23 cellular contexts compared by ENCODE assay signal in genomic region chr1:56436338-56436695, GRCh38.
DNase-seq lines count a peak whose midpoint lies in the region; ATAC-seq, FAIRE-seq and TF ChIP-seq lines count a peak whose summit lies in the region.
"Had no signal": no experiment of that assay in that cellular context is flagged by ENCODE, and none has a peak within 500 bp of the region (broad histone marks: within the 10 kb centered on the region; RNA-seq: fewer than 3 reads in every experiment).

No MANE protein-coding gene starts in this region.

- H3K9me3 ChIP-seq in Caco-2 (no peaks in the 10 kb centered on the region), iPS-18a (ENCODE audit: control insufficient read depth, low read depth, low read length) (no peaks in the 10 kb centered on the region), neural progenitor cell (ENCODE audit: low read depth) (no peaks in the 10 kb centered on the region)
- H3K9me3 ChIP-seq: MG63, uterus had no signal

- peaks cover 59% of the 10 kb centered on the region for H3F3A ChIP-seq in neural progenitor cell (ENCODE audit: low read depth)

- H3K27ac ChIP-seq in angular gyrus (ENCODE audit: low read depth, low read length) (peak overlapping the region; percentile 91), iPS-18a (ENCODE audit: low read length) (no peak overlapping the region), neural progenitor cell (peak overlapping the region; percentile 90)
- H3K27ac ChIP-seq: SK-N-MC, uterus had no signal

- H3K4me1 ChIP-seq in Caco-2: peaks cover 70% of the 10 kb centered on the region
- peaks cover 55% of the 10 kb centered on the region for H3K4me1 ChIP-seq in iPS-18a (ENCODE audit: control insufficient read depth, low read depth, low read length)
- peaks cover 88% of the 10 kb centered on the region for H3K4me1 ChIP-seq in neural progenitor cell
- H3K4me1 ChIP-seq: uterus had no signal

- no peaks in the 10 kb centered on the region for H3K27me3 Mint-ChIP-seq in Caco-2 (ENCODE audit: insufficient read depth, unreplicated experiment)
- no peaks in the 10 kb centered on the region for H3K27me3 Mint-ChIP-seq in neural progenitor cell (ENCODE audit: insufficient read depth, low read depth)

- peak overlapping the region; percentile 92 for H3K27ac Mint-ChIP-seq in Caco-2 (ENCODE audit: unreplicated experiment)
- H3K27ac Mint-ChIP-seq in neural progenitor cell: peak overlapping the region; percentile 98
- H3K27ac Mint-ChIP-seq: activated CD8-positive, alpha-beta T cell treated with anti-CD3 and anti-CD28 coated beads, Interleukin-2, amount 10 ng/mL, durations not matched to agents 7 days and 5 days; T-helper 1 cell treated with Interleukin-12 subunit alpha and Interleukin-12 subunit beta and Interleukin-4 antibody, amounts not matched to agents 30 μg/mL and 1 μg/mL, for 36 hours had no signal

- no peaks in the 10 kb centered on the region for H3K36me3 ChIP-seq in Caco-2 (ENCODE audit: control insufficient read depth, insufficient read depth, low read length)
- H3K36me3 ChIP-seq in iPS-18a (ENCODE audit: control insufficient read depth, low read depth, low read length): no peaks in the 10 kb centered on the region
- H3K36me3 ChIP-seq in neural progenitor cell: no peaks in the 10 kb centered on the region
- H3K36me3 ChIP-seq: MG63, uterus had no signal

- H3K9me3 Mint-ChIP-seq in Caco-2 (ENCODE audit: unreplicated experiment): no peaks in the 10 kb centered on the region
- H3K9me3 Mint-ChIP-seq in neural progenitor cell: peaks cover 3% of the 10 kb centered on the region
- H3K9me3 Mint-ChIP-seq: T-helper 1 cell treated with Interleukin-12 subunit alpha and Interleukin-12 subunit beta and Interleukin-4 antibody, amounts not matched to agents 30 μg/mL and 1 μg/mL, for 36 hours had no signal

- H3K27me3 ChIP-seq in Caco-2 (replicated peaks; ENCODE audit: control insufficient read depth, insufficient read depth, low read length) (no peaks in the 10 kb centered on the region), iPS-18a (ENCODE audit: control insufficient read depth, insufficient read depth, low read length) (peaks cover 27% of the 10 kb centered on the region), neural progenitor cell (no peaks in the 10 kb centered on the region)
- H3K27me3 ChIP-seq: MG63, uterus had no signal

- CTCF ChIA-PET in Caco-2 (lab: Charles Lee): interaction anchor here (0.6 kb wide), 1 partner anchor 21 kb away, joined by 3 read pairs; no protein-coding TSS in a partner anchor

- no peak overlapping the region for H2AFZ ChIP-seq in neural progenitor cell (replicated peaks)

- peak overlapping the region; percentile 59 for H3K9ac ChIP-seq in iPS-18a (ENCODE audit: low read length)
- H3K9ac ChIP-seq in neural progenitor cell: no peak overlapping the region

- H3K79me2 ChIP-seq in neural progenitor cell (ENCODE audit: low read depth): no peaks in the 10 kb centered on the region

- no peak overlapping the region for H3K4me3 Mint-ChIP-seq in Caco-2 (ENCODE audit: unreplicated experiment)
- peak overlapping the region; percentile 77 for H3K4me3 Mint-ChIP-seq in neural progenitor cell
- H3K4me3 Mint-ChIP-seq: activated CD8-positive, alpha-beta T cell treated with anti-CD3 and anti-CD28 coated beads, Interleukin-2, amount 10 ng/mL, durations not matched to agents 7 days and 5 days; T-helper 1 cell treated with Interleukin-12 subunit alpha and Interleukin-12 subunit beta and Interleukin-4 antibody, amounts not matched to agents 30 μg/mL and 1 μg/mL, for 36 hours had no signal

- no peak for FAIRE-seq in urothelium cell line (lab: Jason Lieb, UNC)
- FAIRE-seq: K562 had no signal

- peaks cover 14% of the 10 kb centered on the region for H3K36me3 Mint-ChIP-seq in Caco-2 (ENCODE audit: insufficient read depth, unreplicated experiment)
- H3K36me3 Mint-ChIP-seq in neural progenitor cell: no peaks in the 10 kb centered on the region

- H3K4me3 ChIP-seq in Caco-2 (ENCODE audit: low read depth, low read length): no peak overlapping the region
- H3K4me3 ChIP-seq in iPS-18a (ENCODE audit: low read length): peak overlapping the region; percentile 20
- peak overlapping the region; percentile 22 for H3K4me3 ChIP-seq in neural progenitor cell
- H3K4me3 ChIP-seq: K562, MG63, SK-N-MC, uterus had no signal

- POLR2A ChIA-PET in Caco-2 (lab: Charles Lee): interaction anchor here (0.6 kb wide), 1 partner anchor 21 kb away, joined by 3 read pairs; no protein-coding TSS in a partner anchor

- intact Hi-C loops in Caco-2 (cut with micrococcal nuclease; ENCODE audit: unreplicated experiment): loop anchor here (2.0 to 5.0 kb wide), 2 partner anchors 14 to 41 kb away; no protein-coding TSS in a partner anchor

- peak overlapping the region; percentile 64 for H3K4me2 ChIP-seq in neural progenitor cell

- DNase-seq in Caco-2 (no peak), neural progenitor cell (ENCODE audit: low spot score) (no peak), urothelium cell line (ENCODE audit: low spot score) (no peak), HuH-7 (ENCODE audit: low spot score) (no peak)
- no peak for DNase-seq in effector CD4-positive, alpha-beta T cell
- DNase-seq: activated CD4-positive, alpha-beta T cell treated with anti-CD3 and anti-CD28 coated beads for 1 hour; activated CD8-positive, alpha-beta T cell treated with anti-CD3 and anti-CD28 coated beads, Interleukin-2, amount 10 ng/mL, durations not matched to agents 7 days and 5 days; activated effector memory CD4-positive, alpha-beta T cell treated with anti-CD3 and anti-CD28 coated beads, Interleukin-2, amount 50 U/mL, for 16 hours; cerebellar nuclear complex; effector memory CD4-positive, alpha-beta T cell; foreskin fibroblast; left ventricle myocardium superior; MG63; NCI-H1436 treated with DMSO at 0.1 percent for 48 hours; NCI-H526; uterus had no signal

- peaks cover 58% of the 10 kb centered on the region for H3K4me1 Mint-ChIP-seq in Caco-2 (ENCODE audit: low read depth, unreplicated experiment)
- peaks cover 87% of the 10 kb centered on the region for H3K4me1 Mint-ChIP-seq in neural progenitor cell

- no TSS peak for BruUV-seq in Caco-2 (replicated peaks; lab: Mats Ljungman, UMichigan)

- H4K20me1 ChIP-seq in neural progenitor cell (ENCODE audit: low read depth): peaks cover 5% of the 10 kb centered on the region

- TF ChIP-seq CTCF in Caco-2 (IDR thresholded peaks at IDR 0.05; ENCODE audit: insufficient read depth in 1 of 2, low read depth in 1 of 2, low read length in 1 of 2, severe bottlenecking in 1 of 2, unreplicated experiment in 1 of 2) (no peak), neural progenitor cell (IDR thresholded peaks at IDR 0.05) (no peak)

- ATAC-seq in HG03196 (IDR thresholded peaks at IDR 0.05; ENCODE audit: unreplicated experiment): no peak
- ATAC-seq: activated CD8-positive, alpha-beta T cell treated with anti-CD3 and anti-CD28 coated beads, Interleukin-2, amount 10 ng/mL, durations not matched to agents 7 days and 5 days; HCT116; K562; left ventricle myocardium superior had no signal
